Comparison of ENCODE assay signal across 8 cellular contexts in genomic region chr16:71684280-71684679, GRCh38. TPM values are rescaled to one million over a fixed set of nuclear protein-coding genes. Genes with fewer than 3 reads are reported as not detected.
"Had no signal": no experiment of that assay in that cellular context is flagged by ENCODE, and none has a peak within 500 bp of the region (broad histone marks: within the 10 kb centered on the region; RNA-seq: fewer than 3 reads in every experiment).

No MANE protein-coding gene starts in this region.

RNA-seq across cellular contexts. Expression of gene MARVELD3, which starts 58.3 kb away (rescaled TPM):
- total RNA-seq: left cardiac atrium; left ventricle myocardium inferior; left ventricle myocardium superior; lung microvascular endothelial cell; mesenteric fat pad; mononuclear cell; myocyte; naive thymus-derived CD4-positive, alpha-beta T cell had no signal
